ENCODE assay signal across 1 cellular context in the genomic region with DNA sequence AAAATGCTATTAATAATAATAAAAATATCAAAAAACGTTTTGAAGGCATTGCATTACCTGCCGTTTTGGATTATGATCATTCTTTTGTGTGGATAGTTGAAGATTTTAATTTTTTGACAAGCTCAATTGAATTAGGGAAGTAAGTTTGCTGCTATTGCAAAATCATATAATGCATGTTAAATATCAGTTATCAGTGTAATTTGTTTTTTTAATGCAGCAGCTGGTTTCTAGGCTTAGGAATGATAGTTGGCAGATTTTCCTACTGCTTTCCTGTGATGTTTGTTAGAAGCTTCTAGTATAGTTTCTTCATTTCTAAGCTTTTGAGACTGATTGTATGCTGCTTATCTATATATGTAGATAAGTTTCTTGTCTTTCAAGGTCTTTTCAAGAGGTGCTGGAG.
TF ChIP-seq lines count a peak whose summit lies in the region.

No MANE protein-coding gene starts in this region.

TF ChIP-seq in GM23338, 12 proteins besides CTCF, POLR2A, EP300 and RAD21 (continued from another document):
- no peak for TF ChIP-seq REST (IDR thresholded peaks at IDR 0.05; ENCODE audit: unreplicated experiment)
- no peak for TF ChIP-seq CREB1 (CRISPR knock-in tag; IDR thresholded peaks at IDR 0.05; ENCODE audit: low read depth)
- no peak for TF ChIP-seq EZH2phosphoT487 (IDR thresholded peaks at IDR 0.05; ENCODE audit: unreplicated experiment)
- TF ChIP-seq NANOG (IDR thresholded peaks at IDR 0.05; ENCODE audit: borderline replicate concordance), result no peak
- TF ChIP-seq ZNF331 (CRISPR knock-in tag; IDR thresholded peaks at IDR 0.05; ENCODE audit: low read depth), result no peak
- TF ChIP-seq STAT1 (IDR thresholded peaks at IDR 0.05; ENCODE audit: unreplicated experiment), result no peak
- TF ChIP-seq POLR2AphosphoS5 (IDR thresholded peaks at IDR 0.05; ENCODE audit: low read depth), result no peak
- no peak for TF ChIP-seq JUNB (IDR thresholded peaks at IDR 0.05; ENCODE audit: unreplicated experiment)
- TF ChIP-seq, protein P1, sequence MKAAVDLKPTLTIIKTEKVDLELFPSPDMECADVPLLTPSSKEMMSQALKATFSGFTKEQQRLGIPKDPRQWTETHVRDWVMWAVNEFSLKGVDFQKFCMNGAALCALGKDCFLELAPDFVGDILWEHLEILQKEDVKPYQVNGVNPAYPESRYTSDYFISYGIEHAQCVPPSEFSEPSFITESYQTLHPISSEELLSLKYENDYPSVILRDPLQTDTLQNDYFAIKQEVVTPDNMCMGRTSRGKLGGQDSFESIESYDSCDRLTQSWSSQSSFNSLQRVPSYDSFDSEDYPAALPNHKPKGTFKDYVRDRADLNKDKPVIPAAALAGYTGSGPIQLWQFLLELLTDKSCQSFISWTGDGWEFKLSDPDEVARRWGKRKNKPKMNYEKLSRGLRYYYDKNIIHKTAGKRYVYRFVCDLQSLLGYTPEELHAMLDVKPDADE (IDR thresholded peaks at IDR 0.05), result no peak
TF ChIP-seq in GM23338: peak in this region for 0.
